Comparison of ENCODE assay signal across 21 cellular contexts in the genomic region with DNA sequence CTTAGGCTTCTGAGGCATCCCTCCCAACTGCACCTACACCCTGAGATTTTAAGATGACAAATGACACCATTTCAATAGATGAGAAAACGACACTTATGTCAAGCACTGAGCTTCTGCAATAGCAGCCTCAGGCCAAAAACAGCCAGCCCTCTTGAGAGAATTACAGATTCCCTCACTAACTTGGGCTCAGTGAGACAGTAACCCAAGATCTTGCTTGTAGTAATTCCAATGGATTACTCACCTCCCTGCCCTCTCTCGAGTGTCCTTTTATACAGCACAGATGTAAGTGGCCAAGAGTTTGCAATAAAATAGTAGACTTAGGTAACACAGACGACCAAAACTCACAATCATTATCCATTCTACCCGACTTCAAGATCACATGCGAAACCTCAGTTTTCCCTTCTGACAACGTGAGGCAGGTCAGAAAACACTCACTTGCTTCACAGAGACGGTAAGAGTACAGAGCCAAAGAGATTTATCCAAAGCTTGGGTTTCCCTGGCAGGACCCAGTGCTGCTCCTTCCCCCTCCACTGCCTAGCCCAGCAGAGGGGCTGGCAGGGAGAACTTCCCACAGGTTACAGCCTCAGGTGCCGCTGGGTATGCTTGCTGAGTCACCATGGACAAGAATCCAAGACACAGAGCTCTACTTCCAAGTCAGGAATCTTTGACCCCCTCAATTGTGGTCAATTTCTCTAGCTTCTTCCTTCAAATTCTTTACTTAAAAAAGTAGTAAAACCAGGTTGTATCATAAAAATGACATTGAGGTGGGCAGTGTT.
A peak's percentile ranks its signal among the peaks of the same experiment; 100 is the strongest.
DNase-seq lines count a peak whose midpoint lies in the region; ATAC-seq and TF ChIP-seq lines count a peak whose summit lies in the region.
"Had no signal": no experiment of that assay in that cellular context is flagged by ENCODE, and none has a peak within 500 bp of the region (broad histone marks: within the 10 kb centered on the region; RNA-seq: fewer than 3 reads in every experiment).

No MANE protein-coding gene starts in this region.

- DNase-seq in AG10803 (ENCODE audit: low read depth), result peak; percentile 2
- peak; percentile 5 for DNase-seq in M059J (ENCODE audit: low read depth)
- DNase-seq in epithelial cell of prostate (ENCODE audit: low read depth, low spot score), result no peak
- DNase-seq in neural crest cell (ENCODE audit: low read depth, low spot score), result no peak
- no peak for DNase-seq in activated CD8-positive, alpha-beta T cell treated with anti-CD3 and anti-CD28 coated beads for 36 hours
- DNase-seq in left lobe of liver (ENCODE audit: low spot score), result no peak
- DNase-seq: activated CD4-positive, alpha-beta T cell treated with anti-CD3 and anti-CD28 coated beads, Interleukin-2, amount 50 U/mL, for 1 hour; activated gamma-delta T cell; amygdala; effector CD4-positive, alpha-beta T cell; heart left ventricle; NCI-H187; stimulated activated CD8-positive, alpha-beta memory T cell treated with anti-CD3 and anti-CD28 coated beads, Interleukin-4, amount 100 ng/mL, for 48 hours; substantia nigra; WERI-Rb-1 had no signal

- no peaks in the 10 kb centered on the region for H3K9me3 Mint-ChIP-seq in neural crest cell
- H3K9me3 Mint-ChIP-seq in activated CD8-positive, alpha-beta T cell treated with anti-CD3 and anti-CD28 coated beads for 36 hours, result no peaks in the 10 kb centered on the region

- CTCF ChIA-PET in activated CD8-positive, alpha-beta T cell treated with anti-CD3 and anti-CD28 coated beads for 36 hours (lab: Charles Lee), result interaction anchor here (1.7 kb wide), 1 partner anchor 344 kb away, joined by 6 read pairs; no protein-coding TSS in a partner anchor

- H3K27ac ChIP-seq in epithelial cell of prostate, result peak overlapping the region; percentile 21
- H3K27ac ChIP-seq: BLaER1 treated with 17β-estradiol and CSF1 and Interleukin-3, amounts not matched to agents 10 nM and 100 nM; heart left ventricle; SK-N-MC; WERI-Rb-1 had no signal

- TF ChIP-seq CTCF in AG10803 (conservative IDR thresholded peaks at IDR 0.05; ENCODE audit: low read length) (no peak), neural crest cell (conservative IDR thresholded peaks at IDR 0.05) (no peak)
- TF ChIP-seq CTCF in activated CD8-positive, alpha-beta T cell treated with anti-CD3 and anti-CD28 coated beads for 36 hours (IDR thresholded peaks at IDR 0.05), result no peak

- peak overlapping the region; percentile 59 for H3K27ac Mint-ChIP-seq in neural crest cell (ENCODE audit: unreplicated experiment)
- no peak overlapping the region for H3K27ac Mint-ChIP-seq in activated CD8-positive, alpha-beta T cell treated with anti-CD3 and anti-CD28 coated beads for 36 hours

- no peak for ATAC-seq in HG03378 (IDR thresholded peaks at IDR 0.05; ENCODE audit: unreplicated experiment)
- no peak for ATAC-seq in activated CD8-positive, alpha-beta T cell treated with anti-CD3 and anti-CD28 coated beads for 36 hours
- no peak for ATAC-seq in GM18861 (IDR thresholded peaks at IDR 0.05; ENCODE audit: unreplicated experiment)
- no peak for ATAC-seq in left lobe of liver
- ATAC-seq: heart left ventricle, K562 had no signal

- POLR2A ChIA-PET in activated CD8-positive, alpha-beta T cell treated with anti-CD3 and anti-CD28 coated beads for 36 hours (lab: Charles Lee), result no interaction called here

- H3K27me3 Mint-ChIP-seq in neural crest cell (ENCODE audit: low read depth), result peaks cover 6% of the 10 kb centered on the region
- peaks cover 2% of the 10 kb centered on the region for H3K27me3 Mint-ChIP-seq in activated CD8-positive, alpha-beta T cell treated with anti-CD3 and anti-CD28 coated beads for 36 hours

- no peaks in the 10 kb centered on the region for H3K36me3 Mint-ChIP-seq in neural crest cell (ENCODE audit: low read depth)
- H3K36me3 Mint-ChIP-seq in activated CD8-positive, alpha-beta T cell treated with anti-CD3 and anti-CD28 coated beads for 36 hours (ENCODE audit: low read depth), result no peaks in the 10 kb centered on the region

- intact Hi-C loops in activated CD8-positive, alpha-beta T cell treated with anti-CD3 and anti-CD28 coated beads for 36 hours (cut with micrococcal nuclease), result no loop called here

- no peaks in the 10 kb centered on the region for H3K4me1 Mint-ChIP-seq in neural crest cell
- no peaks in the 10 kb centered on the region for H3K4me1 Mint-ChIP-seq in activated CD8-positive, alpha-beta T cell treated with anti-CD3 and anti-CD28 coated beads for 36 hours (ENCODE audit: low read depth)

- no peak overlapping the region for H3K4me3 ChIP-seq in AG10803 (ENCODE audit: low read length)
- H3K4me3 ChIP-seq: BLaER1 treated with 17β-estradiol and CSF1 and Interleukin-3, amounts not matched to agents 10 nM and 100 nM; esophagus muscularis mucosa; heart left ventricle; K562; SK-N-MC had no signal

- H3K4me3 Mint-ChIP-seq in neural crest cell, result no peak overlapping the region
- no peak overlapping the region for H3K4me3 Mint-ChIP-seq in activated CD8-positive, alpha-beta T cell treated with anti-CD3 and anti-CD28 coated beads for 36 hours

Comparison
In these comparisons a context has a peak if more than half of its experiments do, and no peak if none do; other contexts are left out.
1. DNase-seq: peak in AG10803 (single experiment) and M059J (single experiment); none in epithelial cell of prostate (single experiment), neural crest cell (single experiment), activated CD8-positive, alpha-beta T cell treated with anti-CD3 and anti-CD28 coated beads for 36 hours (single experiment) and left lobe of liver (single experiment).